Comparison of ENCODE assay signal across 1 cellular context in the genomic region with DNA sequence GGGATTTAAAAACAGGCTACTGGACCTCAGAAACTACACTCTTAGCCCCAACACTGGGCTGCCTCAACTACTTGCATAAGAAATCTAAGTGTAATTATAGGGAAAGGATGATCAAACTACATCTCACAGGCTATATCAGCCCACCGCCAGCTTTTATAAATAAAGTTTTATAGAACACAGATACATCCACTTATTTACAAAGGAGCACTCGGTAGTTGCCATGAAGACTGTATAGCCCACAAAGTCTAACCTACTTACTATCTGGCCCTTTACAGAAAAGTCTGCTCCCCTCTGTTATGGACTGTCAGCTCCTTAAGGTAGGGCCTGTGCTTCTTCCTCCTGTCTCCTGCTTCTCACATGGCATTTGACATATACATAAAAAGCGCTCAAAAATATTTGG.
TF ChIP-seq lines count a peak whose summit lies in the region.

No MANE protein-coding gene starts in this region.

TF ChIP-seq in HepG2, 621 proteins besides CTCF, POLR2A, EP300 and RAD21:
- TF ChIP-seq, protein P1, sequence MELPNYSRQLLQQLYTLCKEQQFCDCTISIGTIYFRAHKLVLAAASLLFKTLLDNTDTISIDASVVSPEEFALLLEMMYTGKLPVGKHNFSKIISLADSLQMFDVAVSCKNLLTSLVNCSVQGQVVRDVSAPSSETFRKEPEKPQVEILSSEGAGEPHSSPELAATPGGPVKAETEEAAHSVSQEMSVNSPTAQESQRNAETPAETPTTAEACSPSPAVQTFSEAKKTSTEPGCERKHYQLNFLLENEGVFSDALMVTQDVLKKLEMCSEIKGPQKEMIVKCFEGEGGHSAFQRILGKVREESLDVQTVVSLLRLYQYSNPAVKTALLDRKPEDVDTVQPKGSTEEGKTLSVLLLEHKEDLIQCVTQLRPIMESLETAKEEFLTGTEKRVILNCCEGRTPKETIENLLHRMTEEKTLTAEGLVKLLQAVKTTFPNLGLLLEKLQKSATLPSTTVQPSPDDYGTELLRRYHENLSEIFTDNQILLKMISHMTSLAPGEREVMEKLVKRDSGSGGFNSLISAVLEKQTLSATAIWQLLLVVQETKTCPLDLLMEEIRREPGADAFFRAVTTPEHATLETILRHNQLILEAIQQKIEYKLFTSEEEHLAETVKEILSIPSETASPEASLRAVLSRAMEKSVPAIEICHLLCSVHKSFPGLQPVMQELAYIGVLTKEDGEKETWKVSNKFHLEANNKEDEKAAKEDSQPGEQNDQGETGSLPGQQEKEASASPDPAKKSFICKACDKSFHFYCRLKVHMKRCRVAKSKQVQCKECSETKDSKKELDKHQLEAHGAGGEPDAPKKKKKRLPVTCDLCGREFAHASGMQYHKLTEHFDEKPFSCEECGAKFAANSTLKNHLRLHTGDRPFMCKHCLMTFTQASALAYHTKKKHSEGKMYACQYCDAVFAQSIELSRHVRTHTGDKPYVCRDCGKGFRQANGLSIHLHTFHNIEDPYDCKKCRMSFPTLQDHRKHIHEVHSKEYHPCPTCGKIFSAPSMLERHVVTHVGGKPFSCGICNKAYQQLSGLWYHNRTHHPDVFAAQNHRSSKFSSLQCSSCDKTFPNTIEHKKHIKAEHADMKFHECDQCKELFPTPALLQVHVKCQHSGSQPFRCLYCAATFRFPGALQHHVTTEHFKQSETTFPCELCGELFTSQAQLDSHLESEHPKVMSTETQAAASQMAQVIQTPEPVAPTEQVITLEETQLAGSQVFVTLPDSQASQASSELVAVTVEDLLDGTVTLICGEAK (IDR thresholded peaks at IDR 0.05) = peak; percentile 46
- TF ChIP-seq, protein P1 (CRISPR knock-in tag; IDR thresholded peaks at IDR 0.05) = peak; percentile 76; the same call in 1 of the 2 replicates
- TF ChIP-seq HIVEP1 (CRISPR knock-in tag; IDR thresholded peaks at IDR 0.05) (no peak), WIZ (CRISPR knock-in tag; IDR thresholded peaks at IDR 0.05) (no peak), HNRNPL (IDR thresholded peaks at IDR 0.05; ENCODE audit: low read depth, low read length) (no peak)
